Comparison of ENCODE assay signal across 8 cellular contexts in the genomic region with DNA sequence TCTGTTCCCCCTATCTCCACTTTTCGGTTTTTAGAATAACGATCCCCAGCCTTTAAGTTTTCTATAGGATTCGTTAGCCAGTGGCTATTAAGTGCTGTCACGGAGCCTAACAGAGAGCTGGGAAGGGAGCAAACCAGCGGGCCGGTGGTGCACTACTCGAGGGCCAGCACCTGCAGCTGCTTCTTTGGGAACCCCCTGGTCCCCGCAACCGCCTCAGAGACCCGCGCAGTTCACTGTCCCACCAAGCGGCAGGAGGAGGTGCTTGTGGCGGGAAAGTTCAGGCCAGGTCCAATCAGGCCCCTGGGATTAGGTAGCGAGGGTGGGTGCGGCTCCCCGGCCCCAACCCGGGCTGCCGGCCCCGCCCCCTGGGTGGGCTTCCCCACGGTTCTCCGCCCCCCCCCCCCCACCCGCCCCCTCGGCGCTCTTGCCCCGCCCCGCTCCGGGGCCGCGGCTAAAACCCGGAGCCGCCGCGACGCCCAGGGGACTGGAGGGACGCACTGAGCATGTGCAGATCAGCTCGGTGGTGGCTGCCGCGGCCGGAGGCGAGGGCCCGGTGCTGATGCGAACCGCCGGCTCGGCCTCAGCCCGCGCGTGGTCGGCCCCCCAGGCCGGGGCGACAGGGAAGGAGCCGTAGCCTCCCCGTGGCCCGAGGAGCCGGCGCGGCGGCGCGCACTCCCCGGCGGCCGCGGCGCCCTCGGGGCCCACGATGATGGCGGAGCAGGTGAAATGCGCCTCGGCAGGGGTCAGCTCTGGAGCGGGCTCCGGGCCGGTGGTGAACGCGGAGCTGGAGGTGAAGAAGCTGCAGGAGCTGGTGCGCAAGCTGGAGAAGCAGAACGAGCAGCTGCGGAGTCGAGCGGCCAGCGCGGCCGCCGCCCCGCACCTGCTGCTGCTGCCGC. TPM values are rescaled to one million over a fixed set of nuclear protein-coding genes. Genes with fewer than 3 reads are reported as not detected.
A peak's percentile ranks its signal among the peaks of the same experiment; 100 is the strongest.
DNase-seq lines count a peak whose midpoint lies in the region; ATAC-seq and TF ChIP-seq lines count a peak whose summit lies in the region.

SLAIN1 (plus strand) TSS at position 480 of the 896 bp plus-strand sequence; CDS start at position 707, 227 bp downstream.

- POLR2A ChIA-PET in AG04449 (lab: Yijun Ruan, JAX): no interaction called here

- intact Hi-C loops in lower leg skin (cut with DNase I; ENCODE audit: low total_unique reads): no loop called here

- CTCF ChIA-PET in AG04449 (lab: Yijun Ruan, JAX): no interaction called here

- WGBS in lower leg skin, 2 donors: 1 to 2% methylated on average over 25 to 49 of the region's 86 CpGs

- TF ChIP-seq POLR2A in lower leg skin (IDR thresholded peaks at IDR 0.05): no peak

- H3K27ac ChIP-seq in coronary artery: peak within 1 kb of the TSS; percentile 71 to 78

- TF ChIP-seq CTCF in AG04449 (IDR thresholded peaks at IDR 0.05; ENCODE audit: insufficient read depth, low read length, missing control alignments) (no peak), coronary artery (IDR thresholded peaks at IDR 0.05) (no peak), lower leg skin (IDR thresholded peaks at IDR 0.05) (no peak)

- no peak for DNase-seq in AG04449 (ENCODE audit: low read depth, low spot score)
- peak; percentile 43 for DNase-seq in NCI-H460 (ENCODE audit: extremely low read depth, low read depth)
- DNase-seq in activated CD4-positive, alpha-beta T cell treated with anti-CD3 and anti-CD28 coated beads for 4 hours: peak; percentile 80 to 83
- peak; percentile 87 for DNase-seq in coronary artery (ENCODE audit: low spot score)
- peak; percentile 43 to 91 for DNase-seq in lower leg skin (ENCODE audit: low spot score in 2 of 2)
- peak; percentile 62 to 71 for DNase-seq in stimulated activated CD4-positive, alpha-beta T cell treated with anti-CD3 and anti-CD28 coated beads, Interleukin-4, amount 100 ng/mL, for 48 hours (ENCODE audit: low read depth in 2 of 2)

- ATAC-seq in GM18909 (IDR thresholded peaks at IDR 0.05; ENCODE audit: poor library complexity, unreplicated experiment) (peak; percentile 76), HG03196 (IDR thresholded peaks at IDR 0.05; ENCODE audit: unreplicated experiment) (peak; percentile 70)

- H3K4me3 ChIP-seq in AG04449 (ENCODE audit: low read depth, low read length) (peak within 1 kb of the TSS; percentile 45), coronary artery (peak within 1 kb of the TSS; percentile 75), lower leg skin (ENCODE audit: low read depth, poor library complexity, severe bottlenecking) (peak within 1 kb of the TSS; percentile 70)

RNA-seq across cellular contexts. Expression of gene SLAIN1, which starts in this region (rescaled TPM):
- 11.8 and 15.0 TPM in 2 replicates for total RNA-seq in NCI-H460 (2014; rRNA removed; shearing (Covaris generic))
- 8.3 and 9.0 TPM in 2 replicates for polyA plus RNA-seq in NCI-H460 (2014; cell fraction: nucleus; rRNA removed)
- total RNA-seq in lower leg skin: 1 to 10 TPM; 3.0 to 7.5 (median 4.4) TPM
